ENCODE assay signal across 32 cellular contexts in genomic region chr5:24735284-24735683, GRCh38.
DNase-seq lines count a peak whose midpoint lies in the region; ATAC-seq and TF ChIP-seq lines count a peak whose summit lies in the region.
"Had no signal": no experiment of that assay in that cellular context is flagged by ENCODE, and none has a peak within 500 bp of the region (broad histone marks: within the 10 kb centered on the region; RNA-seq: fewer than 3 reads in every experiment).

No MANE protein-coding gene starts in this region.

- DNase-seq in BE2C (peak; percentile 44), Daoy (ENCODE audit: low read depth) (peak; percentile 8), SK-MEL-5 (ENCODE audit: low read depth, low spot score) (peak; percentile 93), neuronal stem cell (ENCODE audit: low spot score) (no peak), NK-92 (lab: John Stamatoyannopoulos, UW; ENCODE audit: unreplicated experiment) (no peak), HK-2 (ENCODE audit: unreplicated experiment) (no peak)
- DNase-seq in activated T-cell treated with anti-CD3 and anti-CD28 coated beads, Interleukin-2, amount 50 U/mL, for 1 hour = no peak
- DNase-seq: 8988T; ACHN; AML-193; C1 segment of cervical spinal cord; Caco-2; Calu3; CD4-positive, alpha-beta memory T cell; CD4-positive, alpha-beta T cell; CD4-positive, CD25-positive, alpha-beta regulatory T cell; CD8-positive, alpha-beta memory T cell; COR-L47; DMS 273 treated with DMSO at 0.1 percent for 48 hours; DMS153; DMS53; DMS79; DMS79 treated with DMSO at 0.1 percent for 48 hours; DND-41; EL had no signal

- no peak overlapping the region for H3K4me2 ChIP-seq in neuronal stem cell (ENCODE audit: insufficient read depth, low read length, poor library complexity, severe bottlenecking)
- H3K4me2 ChIP-seq: A549; BLaER1; BLaER1 treated with 17β-estradiol and CSF1 and Interleukin-3, amounts not matched to agents 10 nM and 100 nM had no signal

- H3K4me1 ChIP-seq in BE2C (peaks cover 2% of the 10 kb centered on the region; the same call in 1 of the 2 replicates), neuronal stem cell (ENCODE audit: control insufficient read depth in 2 of 2, insufficient read depth in 1 of 2, low read depth in 1 of 2, low read length in 2 of 2) (no peaks in the 10 kb centered on the region)
- H3K4me1 ChIP-seq: A549; BLaER1; BLaER1 treated with 17β-estradiol and CSF1 and Interleukin-3, amounts not matched to agents 10 nM and 100 nM; Caco-2 had no signal

- no peak overlapping the region for H2AK5ac ChIP-seq in neuronal stem cell (ENCODE audit: low read depth, low read length)

- no peak overlapping the region for H3K9ac ChIP-seq in neuronal stem cell (ENCODE audit: low read depth, low read length, poor library complexity)
- H3K9ac ChIP-seq: BLaER1; BLaER1 treated with 17β-estradiol and CSF1 and Interleukin-3, amounts not matched to agents 10 nM and 100 nM had no signal

- H2BK5ac ChIP-seq in neuronal stem cell (ENCODE audit: low read length) = no peak overlapping the region

- no peak overlapping the region for H4K91ac ChIP-seq in neuronal stem cell (ENCODE audit: low read depth, low read length, poor library complexity)

- H2BK15ac ChIP-seq in neuronal stem cell (ENCODE audit: low read length) = no peak overlapping the region

- no peak overlapping the region for H2AFZ ChIP-seq in neuronal stem cell (ENCODE audit: low read length)

- H3K36me3 ChIP-seq in BE2C (no peaks in the 10 kb centered on the region), neuronal stem cell (replicated peaks in 1 of 2; ENCODE audit: control insufficient read depth in 2 of 2, insufficient read depth in 2 of 2, low read length in 2 of 2) (no peaks in the 10 kb centered on the region)
- H3K36me3 ChIP-seq: BLaER1; BLaER1 treated with 17β-estradiol and CSF1 and Interleukin-3, amounts not matched to agents 10 nM and 100 nM had no signal

- H3K27me3 ChIP-seq in BE2C (no peaks in the 10 kb centered on the region), neuronal stem cell (ENCODE audit: control insufficient read depth in 3 of 3, insufficient read depth in 3 of 3, low read depth in 1 of 3, low read length in 3 of 3) (no peaks in the 10 kb centered on the region)
- H3K27me3 ChIP-seq: BLaER1; BLaER1 treated with 17β-estradiol and CSF1 and Interleukin-3, amounts not matched to agents 10 nM and 100 nM had no signal

- no peak for ATAC-seq in GM19467 (IDR thresholded peaks at IDR 0.05; ENCODE audit: unreplicated experiment)
- ATAC-seq: A549; CD8-positive, alpha-beta T cell had no signal

- peak overlapping the region; percentile 84 for H3K14ac ChIP-seq in neuronal stem cell (ENCODE audit: low read length)

- no peak overlapping the region for H3K23ac ChIP-seq in neuronal stem cell (ENCODE audit: low read depth, low read length, poor library complexity)

- no peak overlapping the region for H2BK120ac ChIP-seq in neuronal stem cell (ENCODE audit: low read depth, low read length)

- no peak overlapping the region for H3K4ac ChIP-seq in neuronal stem cell (ENCODE audit: low read length)

- H3K4me3 ChIP-seq in BE2C (ENCODE audit: low read depth, low read length) (no peak overlapping the region), neuronal stem cell (ENCODE audit: low read length in 2 of 2) (no peak overlapping the region)
- H3K4me3 ChIP-seq: A549; BLaER1; BLaER1 treated with 17β-estradiol and CSF1 and Interleukin-3, amounts not matched to agents 10 nM and 100 nM had no signal

- TF ChIP-seq CTCF in BE2C (IDR thresholded peaks at IDR 0.05; ENCODE audit: low read depth, low read length) = no peak

- H4K8ac ChIP-seq in neuronal stem cell (ENCODE audit: low read depth, low read length) = no peak overlapping the region

- in situ Hi-C loops in SK-MEL-5 (cut with HindIII; ENCODE audit: low pct_unique_long_range_greater_than_20kb, low sequenced_read_pairs) = no loop called here

- no peak overlapping the region for H3K27ac ChIP-seq in neuronal stem cell (replicated peaks; ENCODE audit: low read length)
- H3K27ac ChIP-seq: 22Rv1; A549; BLaER1; BLaER1 treated with 17β-estradiol and CSF1 and Interleukin-3, amounts not matched to agents 10 nM and 100 nM; C4-2B had no signal

- WGBS in neuronal stem cell (ENCODE audit: extremely low coverage in 2 of 2, insufficient read length in 2 of 2, insufficient replicate concordance in 1 of 2), 2 donors = no CpG with 5 or more reads among the region's 7 CpGs

- no peak overlapping the region for H2BK12ac ChIP-seq in neuronal stem cell (ENCODE audit: low read length)

- no peak overlapping the region for H3K18ac ChIP-seq in neuronal stem cell (ENCODE audit: low read length)

- no peaks in the 10 kb centered on the region for H3K79me1 ChIP-seq in neuronal stem cell (ENCODE audit: low read depth, low read length)

- H3K9me3 ChIP-seq in BE2C (no peaks in the 10 kb centered on the region), neuronal stem cell (replicated peaks in 1 of 2; ENCODE audit: control insufficient read depth in 2 of 2, insufficient read depth in 1 of 2, low read depth in 1 of 2, low read length in 2 of 2) (no peaks in the 10 kb centered on the region)
- H3K9me3 ChIP-seq: A549; BLaER1; BLaER1 treated with 17β-estradiol and CSF1 and Interleukin-3, amounts not matched to agents 10 nM and 100 nM; Caco-2 had no signal

Comparison
In these comparisons a context has a peak if more than half of its experiments do, and no peak if none do; other contexts are left out.
1. DNase-seq: peak in BE2C (single experiment), Daoy (single experiment) and SK-MEL-5 (single experiment); none in neuronal stem cell (single experiment), activated T-cell treated with anti-CD3 and anti-CD28 coated beads, Interleukin-2, amount 50 U/mL, for 1 hour (single experiment), NK-92 (single experiment) and HK-2 (single experiment).